1 cellular context compared by ENCODE assay signal in the genomic region with DNA sequence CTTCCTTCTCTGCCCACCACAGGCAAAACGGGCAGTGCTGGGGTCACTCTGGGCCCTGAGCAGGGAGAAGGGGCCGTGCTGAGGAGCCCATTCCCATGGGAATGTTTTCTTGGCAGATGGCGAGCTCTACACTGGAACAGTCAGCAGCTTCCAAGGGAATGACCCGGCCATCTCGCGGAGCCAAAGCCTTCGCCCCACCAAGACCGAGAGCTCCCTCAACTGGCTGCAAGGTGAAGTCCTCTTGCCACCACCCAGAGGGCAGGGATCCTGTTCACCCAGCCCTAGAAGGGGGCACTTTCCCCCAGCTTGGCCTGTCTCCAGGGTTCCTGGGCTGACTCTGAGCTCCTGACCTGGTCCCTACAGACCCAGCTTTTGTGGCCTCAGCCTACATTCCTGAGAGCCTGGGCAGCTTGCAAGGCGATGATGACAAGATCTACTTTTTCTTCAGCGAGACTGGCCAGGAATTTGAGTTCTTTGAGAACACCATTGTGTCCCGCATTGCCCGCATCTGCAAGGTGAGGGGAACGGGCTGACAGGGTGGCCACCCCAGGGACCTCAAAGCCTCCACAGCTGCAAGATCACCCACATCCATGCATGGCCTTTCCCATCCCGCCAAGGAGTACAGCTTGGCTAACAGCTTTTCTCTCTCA.
TF ChIP-seq lines count a peak whose summit lies in the region.

No MANE protein-coding gene starts in this region.

TF ChIP-seq in HepG2, 621 proteins besides CTCF, POLR2A, EP300 and RAD21 (continued from another document and continues in another):
- TF ChIP-seq, protein P1, sequence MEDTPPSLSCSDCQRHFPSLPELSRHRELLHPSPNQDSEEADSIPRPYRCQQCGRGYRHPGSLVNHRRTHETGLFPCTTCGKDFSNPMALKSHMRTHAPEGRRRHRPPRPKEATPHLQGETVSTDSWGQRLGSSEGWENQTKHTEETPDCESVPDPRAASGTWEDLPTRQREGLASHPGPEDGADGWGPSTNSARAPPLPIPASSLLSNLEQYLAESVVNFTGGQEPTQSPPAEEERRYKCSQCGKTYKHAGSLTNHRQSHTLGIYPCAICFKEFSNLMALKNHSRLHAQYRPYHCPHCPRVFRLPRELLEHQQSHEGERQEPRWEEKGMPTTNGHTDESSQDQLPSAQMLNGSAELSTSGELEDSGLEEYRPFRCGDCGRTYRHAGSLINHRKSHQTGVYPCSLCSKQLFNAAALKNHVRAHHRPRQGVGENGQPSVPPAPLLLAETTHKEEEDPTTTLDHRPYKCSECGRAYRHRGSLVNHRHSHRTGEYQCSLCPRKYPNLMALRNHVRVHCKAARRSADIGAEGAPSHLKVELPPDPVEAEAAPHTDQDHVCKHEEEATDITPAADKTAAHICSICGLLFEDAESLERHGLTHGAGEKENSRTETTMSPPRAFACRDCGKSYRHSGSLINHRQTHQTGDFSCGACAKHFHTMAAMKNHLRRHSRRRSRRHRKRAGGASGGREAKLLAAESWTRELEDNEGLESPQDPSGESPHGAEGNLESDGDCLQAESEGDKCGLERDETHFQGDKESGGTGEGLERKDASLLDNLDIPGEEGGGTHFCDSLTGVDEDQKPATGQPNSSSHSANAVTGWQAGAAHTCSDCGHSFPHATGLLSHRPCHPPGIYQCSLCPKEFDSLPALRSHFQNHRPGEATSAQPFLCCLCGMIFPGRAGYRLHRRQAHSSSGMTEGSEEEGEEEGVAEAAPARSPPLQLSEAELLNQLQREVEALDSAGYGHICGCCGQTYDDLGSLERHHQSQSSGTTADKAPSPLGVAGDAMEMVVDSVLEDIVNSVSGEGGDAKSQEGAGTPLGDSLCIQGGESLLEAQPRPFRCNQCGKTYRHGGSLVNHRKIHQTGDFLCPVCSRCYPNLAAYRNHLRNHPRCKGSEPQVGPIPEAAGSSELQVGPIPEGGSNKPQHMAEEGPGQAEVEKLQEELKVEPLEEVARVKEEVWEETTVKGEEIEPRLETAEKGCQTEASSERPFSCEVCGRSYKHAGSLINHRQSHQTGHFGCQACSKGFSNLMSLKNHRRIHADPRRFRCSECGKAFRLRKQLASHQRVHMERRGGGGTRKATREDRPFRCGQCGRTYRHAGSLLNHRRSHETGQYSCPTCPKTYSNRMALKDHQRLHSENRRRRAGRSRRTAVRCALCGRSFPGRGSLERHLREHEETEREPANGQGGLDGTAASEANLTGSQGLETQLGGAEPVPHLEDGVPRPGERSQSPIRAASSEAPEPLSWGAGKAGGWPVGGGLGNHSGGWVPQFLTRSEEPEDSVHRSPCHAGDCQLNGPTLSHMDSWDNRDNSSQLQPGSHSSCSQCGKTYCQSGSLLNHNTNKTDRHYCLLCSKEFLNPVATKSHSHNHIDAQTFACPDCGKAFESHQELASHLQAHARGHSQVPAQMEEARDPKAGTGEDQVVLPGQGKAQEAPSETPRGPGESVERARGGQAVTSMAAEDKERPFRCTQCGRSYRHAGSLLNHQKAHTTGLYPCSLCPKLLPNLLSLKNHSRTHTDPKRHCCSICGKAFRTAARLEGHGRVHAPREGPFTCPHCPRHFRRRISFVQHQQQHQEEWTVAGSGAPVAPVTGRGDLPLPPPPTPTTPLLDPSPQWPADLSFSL (CRISPR knock-in tag; IDR thresholded peaks at IDR 0.05): no peak
- TF ChIP-seq TBX3 (IDR thresholded peaks at IDR 0.05; ENCODE audit: borderline replicate concordance): no peak
- TF ChIP-seq, protein P2, sequence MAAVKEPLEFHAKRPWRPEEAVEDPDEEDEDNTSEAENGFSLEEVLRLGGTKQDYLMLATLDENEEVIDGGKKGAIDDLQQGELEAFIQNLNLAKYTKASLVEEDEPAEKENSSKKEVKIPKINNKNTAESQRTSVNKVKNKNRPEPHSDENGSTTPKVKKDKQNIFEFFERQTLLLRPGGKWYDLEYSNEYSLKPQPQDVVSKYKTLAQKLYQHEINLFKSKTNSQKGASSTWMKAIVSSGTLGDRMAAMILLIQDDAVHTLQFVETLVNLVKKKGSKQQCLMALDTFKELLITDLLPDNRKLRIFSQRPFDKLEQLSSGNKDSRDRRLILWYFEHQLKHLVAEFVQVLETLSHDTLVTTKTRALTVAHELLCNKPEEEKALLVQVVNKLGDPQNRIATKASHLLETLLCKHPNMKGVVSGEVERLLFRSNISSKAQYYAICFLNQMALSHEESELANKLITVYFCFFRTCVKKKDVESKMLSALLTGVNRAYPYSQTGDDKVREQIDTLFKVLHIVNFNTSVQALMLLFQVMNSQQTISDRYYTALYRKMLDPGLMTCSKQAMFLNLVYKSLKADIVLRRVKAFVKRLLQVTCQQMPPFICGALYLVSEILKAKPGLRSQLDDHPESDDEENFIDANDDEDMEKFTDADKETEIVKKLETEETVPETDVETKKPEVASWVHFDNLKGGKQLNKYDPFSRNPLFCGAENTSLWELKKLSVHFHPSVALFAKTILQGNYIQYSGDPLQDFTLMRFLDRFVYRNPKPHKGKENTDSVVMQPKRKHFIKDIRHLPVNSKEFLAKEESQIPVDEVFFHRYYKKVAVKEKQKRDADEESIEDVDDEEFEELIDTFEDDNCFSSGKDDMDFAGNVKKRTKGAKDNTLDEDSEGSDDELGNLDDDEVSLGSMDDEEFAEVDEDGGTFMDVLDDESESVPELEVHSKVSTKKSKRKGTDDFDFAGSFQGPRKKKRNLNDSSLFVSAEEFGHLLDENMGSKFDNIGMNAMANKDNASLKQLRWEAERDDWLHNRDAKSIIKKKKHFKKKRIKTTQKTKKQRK (IDR thresholded peaks at IDR 0.05; ENCODE audit: low read length): no peak
- no peak for TF ChIP-seq ZNF562 (CRISPR knock-in tag; IDR thresholded peaks at IDR 0.05; ENCODE audit: borderline replicate concordance)
- no peak for TF ChIP-seq THYN1 (CRISPR knock-in tag; IDR thresholded peaks at IDR 0.05; ENCODE audit: borderline replicate concordance, low read depth)
- TF ChIP-seq ELF4 (CRISPR knock-in tag; IDR thresholded peaks at IDR 0.05; ENCODE audit: borderline replicate concordance): no peak
- TF ChIP-seq ZNF253 (CRISPR knock-in tag; IDR thresholded peaks at IDR 0.05; ENCODE audit: borderline replicate concordance): no peak
- TF ChIP-seq MYNN (CRISPR knock-in tag; IDR thresholded peaks at IDR 0.05; ENCODE audit: low read depth): no peak
- no peak for TF ChIP-seq PHF8 (CRISPR knock-in tag; IDR thresholded peaks at IDR 0.05)
- no peak for TF ChIP-seq ZNF75D (CRISPR knock-in tag; IDR thresholded peaks at IDR 0.05; ENCODE audit: borderline replicate concordance)
- TF ChIP-seq FOXM1 (CRISPR knock-in tag; IDR thresholded peaks at IDR 0.05): no peak
- no peak for TF ChIP-seq RFXANK (CRISPR knock-in tag; IDR thresholded peaks at IDR 0.05)
- no peak for TF ChIP-seq ZNF790 (CRISPR knock-in tag; IDR thresholded peaks at IDR 0.05; ENCODE audit: borderline replicate concordance)
- 0 out of 2 replicates have a peak, but pooled peaks have one; percentile 19 for TF ChIP-seq GATAD1 (CRISPR knock-in tag; IDR thresholded peaks at IDR 0.05)
- TF ChIP-seq, protein P3, sequence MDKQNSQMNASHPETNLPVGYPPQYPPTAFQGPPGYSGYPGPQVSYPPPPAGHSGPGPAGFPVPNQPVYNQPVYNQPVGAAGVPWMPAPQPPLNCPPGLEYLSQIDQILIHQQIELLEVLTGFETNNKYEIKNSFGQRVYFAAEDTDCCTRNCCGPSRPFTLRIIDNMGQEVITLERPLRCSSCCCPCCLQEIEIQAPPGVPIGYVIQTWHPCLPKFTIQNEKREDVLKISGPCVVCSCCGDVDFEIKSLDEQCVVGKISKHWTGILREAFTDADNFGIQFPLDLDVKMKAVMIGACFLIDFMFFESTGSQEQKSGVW (CRISPR knock-in tag; IDR thresholded peaks at IDR 0.05; ENCODE audit: borderline replicate concordance): no peak
- TF ChIP-seq, protein P4, sequence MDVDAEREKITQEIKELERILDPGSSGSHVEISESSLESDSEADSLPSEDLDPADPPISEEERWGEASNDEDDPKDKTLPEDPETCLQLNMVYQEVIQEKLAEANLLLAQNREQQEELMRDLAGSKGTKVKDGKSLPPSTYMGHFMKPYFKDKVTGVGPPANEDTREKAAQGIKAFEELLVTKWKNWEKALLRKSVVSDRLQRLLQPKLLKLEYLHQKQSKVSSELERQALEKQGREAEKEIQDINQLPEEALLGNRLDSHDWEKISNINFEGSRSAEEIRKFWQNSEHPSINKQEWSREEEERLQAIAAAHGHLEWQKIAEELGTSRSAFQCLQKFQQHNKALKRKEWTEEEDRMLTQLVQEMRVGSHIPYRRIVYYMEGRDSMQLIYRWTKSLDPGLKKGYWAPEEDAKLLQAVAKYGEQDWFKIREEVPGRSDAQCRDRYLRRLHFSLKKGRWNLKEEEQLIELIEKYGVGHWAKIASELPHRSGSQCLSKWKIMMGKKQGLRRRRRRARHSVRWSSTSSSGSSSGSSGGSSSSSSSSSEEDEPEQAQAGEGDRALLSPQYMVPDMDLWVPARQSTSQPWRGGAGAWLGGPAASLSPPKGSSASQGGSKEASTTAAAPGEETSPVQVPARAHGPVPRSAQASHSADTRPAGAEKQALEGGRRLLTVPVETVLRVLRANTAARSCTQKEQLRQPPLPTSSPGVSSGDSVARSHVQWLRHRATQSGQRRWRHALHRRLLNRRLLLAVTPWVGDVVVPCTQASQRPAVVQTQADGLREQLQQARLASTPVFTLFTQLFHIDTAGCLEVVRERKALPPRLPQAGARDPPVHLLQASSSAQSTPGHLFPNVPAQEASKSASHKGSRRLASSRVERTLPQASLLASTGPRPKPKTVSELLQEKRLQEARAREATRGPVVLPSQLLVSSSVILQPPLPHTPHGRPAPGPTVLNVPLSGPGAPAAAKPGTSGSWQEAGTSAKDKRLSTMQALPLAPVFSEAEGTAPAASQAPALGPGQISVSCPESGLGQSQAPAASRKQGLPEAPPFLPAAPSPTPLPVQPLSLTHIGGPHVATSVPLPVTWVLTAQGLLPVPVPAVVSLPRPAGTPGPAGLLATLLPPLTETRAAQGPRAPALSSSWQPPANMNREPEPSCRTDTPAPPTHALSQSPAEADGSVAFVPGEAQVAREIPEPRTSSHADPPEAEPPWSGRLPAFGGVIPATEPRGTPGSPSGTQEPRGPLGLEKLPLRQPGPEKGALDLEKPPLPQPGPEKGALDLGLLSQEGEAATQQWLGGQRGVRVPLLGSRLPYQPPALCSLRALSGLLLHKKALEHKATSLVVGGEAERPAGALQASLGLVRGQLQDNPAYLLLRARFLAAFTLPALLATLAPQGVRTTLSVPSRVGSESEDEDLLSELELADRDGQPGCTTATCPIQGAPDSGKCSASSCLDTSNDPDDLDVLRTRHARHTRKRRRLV (CRISPR knock-in tag; IDR thresholded peaks at IDR 0.05): no peak
- TF ChIP-seq, protein P5, sequence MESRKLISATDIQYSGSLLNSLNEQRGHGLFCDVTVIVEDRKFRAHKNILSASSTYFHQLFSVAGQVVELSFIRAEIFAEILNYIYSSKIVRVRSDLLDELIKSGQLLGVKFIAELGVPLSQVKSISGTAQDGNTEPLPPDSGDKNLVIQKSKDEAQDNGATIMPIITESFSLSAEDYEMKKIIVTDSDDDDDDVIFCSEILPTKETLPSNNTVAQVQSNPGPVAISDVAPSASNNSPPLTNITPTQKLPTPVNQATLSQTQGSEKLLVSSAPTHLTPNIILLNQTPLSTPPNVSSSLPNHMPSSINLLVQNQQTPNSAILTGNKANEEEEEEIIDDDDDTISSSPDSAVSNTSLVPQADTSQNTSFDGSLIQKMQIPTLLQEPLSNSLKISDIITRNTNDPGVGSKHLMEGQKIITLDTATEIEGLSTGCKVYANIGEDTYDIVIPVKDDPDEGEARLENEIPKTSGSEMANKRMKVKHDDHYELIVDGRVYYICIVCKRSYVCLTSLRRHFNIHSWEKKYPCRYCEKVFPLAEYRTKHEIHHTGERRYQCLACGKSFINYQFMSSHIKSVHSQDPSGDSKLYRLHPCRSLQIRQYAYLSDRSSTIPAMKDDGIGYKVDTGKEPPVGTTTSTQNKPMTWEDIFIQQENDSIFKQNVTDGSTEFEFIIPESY (CRISPR knock-in tag; IDR thresholded peaks at IDR 0.05): peak; percentile 86
- TF ChIP-seq ZNF446 (CRISPR knock-in tag; IDR thresholded peaks at IDR 0.05): no peak
- no peak for TF ChIP-seq KMT2B (CRISPR knock-in tag; IDR thresholded peaks at IDR 0.05)
- no peak for TF ChIP-seq HDAC6 (IDR thresholded peaks at IDR 0.05; ENCODE audit: low read depth, low read length)
- no peak for TF ChIP-seq SNAPC2 (CRISPR knock-in tag; IDR thresholded peaks at IDR 0.05)
- TF ChIP-seq KLF11 (CRISPR knock-in tag; IDR thresholded peaks at IDR 0.05): no peak
- TF ChIP-seq, protein P6, sequence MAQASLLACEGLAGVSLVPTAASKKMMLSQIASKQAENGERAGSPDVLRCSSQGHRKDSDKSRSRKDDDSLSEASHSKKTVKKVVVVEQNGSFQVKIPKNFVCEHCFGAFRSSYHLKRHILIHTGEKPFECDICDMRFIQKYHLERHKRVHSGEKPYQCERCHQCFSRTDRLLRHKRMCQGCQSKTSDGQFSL (CRISPR knock-in tag; IDR thresholded peaks at IDR 0.05): no peak
- no peak for TF ChIP-seq KMT2A (CRISPR knock-in tag; IDR thresholded peaks at IDR 0.05)
- no peak for TF ChIP-seq NR2F6 (IDR thresholded peaks at IDR 0.05)
- TF ChIP-seq NR2F6 (CRISPR knock-in tag; IDR thresholded peaks at IDR 0.05): 0 out of 2 replicates have a peak, but pooled peaks have one; percentile 10
- TF ChIP-seq, protein P7, sequence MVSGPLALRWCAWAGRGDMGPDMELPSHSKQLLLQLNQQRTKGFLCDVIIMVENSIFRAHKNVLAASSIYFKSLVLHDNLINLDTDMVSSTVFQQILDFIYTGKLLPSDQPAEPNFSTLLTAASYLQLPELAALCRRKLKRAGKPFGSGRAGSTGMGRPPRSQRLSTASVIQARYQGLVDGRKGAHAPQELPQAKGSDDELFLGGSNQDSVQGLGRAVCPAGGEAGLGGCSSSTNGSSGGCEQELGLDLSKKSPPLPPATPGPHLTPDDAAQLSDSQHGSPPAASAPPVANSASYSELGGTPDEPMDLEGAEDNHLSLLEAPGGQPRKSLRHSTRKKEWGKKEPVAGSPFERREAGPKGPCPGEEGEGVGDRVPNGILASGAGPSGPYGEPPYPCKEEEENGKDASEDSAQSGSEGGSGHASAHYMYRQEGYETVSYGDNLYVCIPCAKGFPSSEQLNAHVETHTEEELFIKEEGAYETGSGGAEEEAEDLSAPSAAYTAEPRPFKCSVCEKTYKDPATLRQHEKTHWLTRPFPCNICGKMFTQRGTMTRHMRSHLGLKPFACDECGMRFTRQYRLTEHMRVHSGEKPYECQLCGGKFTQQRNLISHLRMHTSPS (CRISPR knock-in tag; IDR thresholded peaks at IDR 0.05; ENCODE audit: low read depth): 0 out of 2 replicates have a peak, but pooled peaks have one; percentile 50
- TF ChIP-seq ZNF713 (CRISPR knock-in tag; IDR thresholded peaks at IDR 0.05): no peak
- no peak for TF ChIP-seq SRSF9 (IDR thresholded peaks at IDR 0.05; ENCODE audit: borderline replicate concordance, insufficient read depth, low read depth, low read length, poor library complexity, severe bottlenecking)
- TF ChIP-seq, protein P8, sequence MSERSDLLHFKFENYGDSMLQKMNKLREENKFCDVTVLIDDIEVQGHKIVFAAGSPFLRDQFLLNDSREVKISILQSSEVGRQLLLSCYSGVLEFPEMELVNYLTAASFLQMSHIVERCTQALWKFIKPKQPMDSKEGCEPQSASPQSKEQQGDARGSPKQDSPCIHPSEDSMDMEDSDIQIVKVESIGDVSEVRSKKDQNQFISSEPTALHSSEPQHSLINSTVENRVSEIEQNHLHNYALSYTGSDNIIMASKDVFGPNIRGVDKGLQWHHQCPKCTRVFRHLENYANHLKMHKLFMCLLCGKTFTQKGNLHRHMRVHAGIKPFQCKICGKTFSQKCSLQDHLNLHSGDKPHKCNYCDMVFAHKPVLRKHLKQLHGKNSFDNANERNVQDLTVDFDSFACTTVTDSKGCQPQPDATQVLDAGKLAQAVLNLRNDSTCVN (CRISPR knock-in tag; IDR thresholded peaks at IDR 0.05; ENCODE audit: borderline replicate concordance): peak; percentile 34; the same call in 1 of the 2 replicates
- TF ChIP-seq CBX2 (IDR thresholded peaks at IDR 0.05; ENCODE audit: low read depth, low read length): no peak
- no peak for TF ChIP-seq CBX2 (CRISPR knock-in tag; IDR thresholded peaks at IDR 0.05; ENCODE audit: low read depth)
- TF ChIP-seq, protein P9, sequence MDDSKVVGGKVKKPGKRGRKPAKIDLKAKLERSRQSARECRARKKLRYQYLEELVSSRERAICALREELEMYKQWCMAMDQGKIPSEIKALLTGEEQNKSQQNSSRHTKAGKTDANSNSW (CRISPR knock-in tag; IDR thresholded peaks at IDR 0.05; ENCODE audit: borderline replicate concordance): no peak
